ENCODE assay signal across 15 cellular contexts in genomic region chr2:178865121-178865520, GRCh38. TPM values are rescaled to one million over a fixed set of nuclear protein-coding genes. Genes with fewer than 3 reads are reported as not detected.
A peak's percentile ranks its signal among the peaks of the same experiment; 100 is the strongest.
DNase-seq lines count a peak whose midpoint lies in the region; ATAC-seq and TF ChIP-seq lines count a peak whose summit lies in the region.
"Had no signal": no experiment of that assay in that cellular context is flagged by ENCODE, and none has a peak within 500 bp of the region (broad histone marks: within the 10 kb centered on the region; RNA-seq: fewer than 3 reads in every experiment).

No MANE protein-coding gene starts in this region.

- H3K4me1 ChIP-seq in body of pancreas (peaks cover 19% of the 10 kb centered on the region), right atrium auricular region (peaks cover 0 to 49% of the 10 kb centered on the region in 2 donors)

- TF ChIP-seq POLR2A in body of pancreas (IDR thresholded peaks at IDR 0.05): no peak
- TF ChIP-seq POLR2A in erythroblast (IDR thresholded peaks at IDR 0.05; ENCODE audit: low read length): no peak

- DNase-seq in HPDE6-E6E7 (ENCODE audit: extremely low spot score) (peak; percentile 39), body of pancreas (peak in 2 of 4 donors; percentile 19 to 31), right atrium auricular region (ENCODE audit: low spot score) (no peak), stromal cell of bone marrow (ENCODE audit: low read depth) (peak; percentile 54), NCI-H1930 (lab: John Stamatoyannopoulos, UW) (no peak), erythroblast (lab: John Stamatoyannopoulos, UW) (no peak)
- DNase-seq: activated CD4-positive, alpha-beta T cell treated with anti-CD3 and anti-CD28 coated beads for 36 hours; activated naive CD4-positive, alpha-beta T cell treated with anti-CD3 and anti-CD28 coated beads, Interleukin-2, amount 50 U/mL, for 16 hours; CD4-positive, CD25-positive, alpha-beta regulatory T cell; Kasumi-1; NCI-H187; stimulated activated CD4-positive, alpha-beta T cell treated with anti-CD3 and anti-CD28 coated beads, Interleukin-15, amount 100 ng/mL, for 24 hours had no signal

- WGBS in body of pancreas, 2 donors: 61 to 62% methylated on average over 2 of the region's 2 CpGs

- ATAC-seq in body of pancreas (peak; percentile 27), GM19463 (IDR thresholded peaks at IDR 0.05; ENCODE audit: unreplicated experiment) (no peak), GM21529 (IDR thresholded peaks at IDR 0.05; ENCODE audit: unreplicated experiment) (no peak)
- ATAC-seq: activated CD4-positive, alpha-beta T cell treated with anti-CD3 and anti-CD28 coated beads for 36 hours; GM12878 had no signal

- H3K36me3 ChIP-seq in body of pancreas (replicated peaks in 1 of 2; ENCODE audit: insufficient read depth in 1 of 2, low read depth in 2 of 2) (no peaks in the 10 kb centered on the region), right atrium auricular region (no peaks in the 10 kb centered on the region)

- H3K27ac ChIP-seq in body of pancreas: peak overlapping the region in 2 of 4 donors; percentile 10 to 62
- H3K27ac ChIP-seq in right atrium auricular region: peak overlapping the region; percentile 90 to 94

- no peaks in the 10 kb centered on the region for H3K27me3 ChIP-seq in body of pancreas
- H3K27me3 ChIP-seq in right atrium auricular region: no peaks in the 10 kb centered on the region

- TF ChIP-seq CTCF in body of pancreas (IDR thresholded peaks at IDR 0.05) (no peak), right atrium auricular region (IDR thresholded peaks at IDR 0.05) (no peak)

- intact Hi-C loops in body of pancreas (cut with DNase I): no loop called here

- no peaks in the 10 kb centered on the region for H3K9me3 ChIP-seq in body of pancreas
- H3K9me3 ChIP-seq in right atrium auricular region: no peaks in the 10 kb centered on the region

- H3K4me3 ChIP-seq in body of pancreas: no peak overlapping the region
- no peak overlapping the region for H3K4me3 ChIP-seq in right atrium auricular region
- H3K4me3 ChIP-seq: GM12878 had no signal

RNA-seq across cellular contexts. Expression of gene TTN, which starts 57.9 kb away (rescaled TPM):
- total RNA-seq in body of pancreas (10 to 100 TPM; 26.5 to 94.6 TPM), right atrium auricular region (1,000 to 10,000 TPM; 1,330 to 3,257 TPM)

Comparison
In these comparisons a context has a peak if more than half of its experiments do, and no peak if none do; other contexts are left out.
1. DNase-seq: peak in HPDE6-E6E7 (single experiment) and stromal cell of bone marrow (single experiment); none in right atrium auricular region (single experiment), NCI-H1930 (0 of 2) and erythroblast (0 of 2).
2. RNA of gene TTN, which starts 57.9 kb away (total RNA-seq): 1,330 to 3,257 TPM in right atrium auricular region; 26.5 to 94.6 TPM in body of pancreas; every median in the first group is over 10 times any median in the second.